ENCODE assay signal across 17 cellular contexts in genomic region chr15:76935620-76936019, GRCh38. TPM values are rescaled to one million over a fixed set of nuclear protein-coding genes. Genes with fewer than 3 reads are reported as not detected.
DNase-seq lines count a peak whose midpoint lies in the region; ATAC-seq, FAIRE-seq and TF ChIP-seq lines count a peak whose summit lies in the region.
"Had no signal": no experiment of that assay in that cellular context is flagged by ENCODE, and none has a peak within 500 bp of the region (broad histone marks: within the 10 kb centered on the region; RNA-seq: fewer than 3 reads in every experiment).

No MANE protein-coding gene starts in this region.

- DNase-seq in NCI-H146 (lab: John Stamatoyannopoulos, UW) (peak; percentile 11), NCI-H146 treated with DMSO at 0.1 percent for 48 hours (lab: John Stamatoyannopoulos, UW; ENCODE audit: unreplicated experiment) (no peak), GM13977 (ENCODE audit: low spot score) (peak; percentile 73), RCC 7860 (ENCODE audit: low spot score) (peak; percentile 44), nephron progenitor cell (no peak), breast epithelium (ENCODE audit: low spot score in 2 of 2) (no peak), foreskin keratinocyte (no peak)
- DNase-seq in CD8-positive, alpha-beta memory T cell: no peak
- DNase-seq: Calu3, KG1, mesendoderm, NCI-H187 treated with DMSO at 0.1 percent for 48 hours, testis had no signal

- peak overlapping the region; percentile 60 for H3K4me3 Mint-ChIP-seq in nephron progenitor cell
- peak overlapping the region in 1 of 7 donors; percentile 67 for H3K4me3 Mint-ChIP-seq in CD8-positive, alpha-beta memory T cell

- CTCF ChIA-PET in CD8-positive, alpha-beta memory T cell (lab: Charles Lee): no interaction called here

- intact Hi-C loops in breast epithelium (cut with DNase I; ENCODE audit: low total_unique reads): no loop called here

- no peak overlapping the region for H3K4me3 ChIP-seq in breast epithelium
- no peak overlapping the region for H3K4me3 ChIP-seq in CD8-positive, alpha-beta memory T cell (ENCODE audit: low read length)
- H3K4me3 ChIP-seq: ascending aorta, testis had no signal

- H3K27me3 ChIP-seq in breast epithelium (no peaks in the 10 kb centered on the region), foreskin keratinocyte (no peaks in the 10 kb centered on the region)
- H3K27me3 ChIP-seq in CD8-positive, alpha-beta memory T cell (ENCODE audit: insufficient read depth, low read length, poor library complexity, severe bottlenecking): no peaks in the 10 kb centered on the region
- H3K27me3 ChIP-seq: ascending aorta, testis had no signal

- TF ChIP-seq CTCF in GM13977 (IDR thresholded peaks at IDR 0.05; ENCODE audit: extremely low read depth, insufficient read depth, missing control alignments): no peak
- TF ChIP-seq CTCF in nephron progenitor cell (IDR thresholded peaks at IDR 0.05): no peak
- TF ChIP-seq CTCF in breast epithelium (IDR thresholded peaks at IDR 0.05): no peak
- TF ChIP-seq CTCF in foreskin keratinocyte (conservative IDR thresholded peaks at IDR 0.05): no peak

- no peak for TF ChIP-seq POLR2A in breast epithelium (IDR thresholded peaks at IDR 0.05)

- peaks cover 65% of the 10 kb centered on the region for H3K36me3 Mint-ChIP-seq in nephron progenitor cell (ENCODE audit: low read depth)
- H3K36me3 Mint-ChIP-seq in CD8-positive, alpha-beta memory T cell: peaks cover 4 to 59% (median 10%) of the 10 kb centered on the region in 3 donors

- H3K9me3 Mint-ChIP-seq in nephron progenitor cell: no peaks in the 10 kb centered on the region
- no peaks in the 10 kb centered on the region for H3K9me3 Mint-ChIP-seq in CD8-positive, alpha-beta memory T cell

- in situ Hi-C loops in GM13977 (cut with MboI; ENCODE audit: low pct_unique_long_range_greater_than_20kb, low sequenced_read_pairs, unreplicated experiment): no loop called here

- no peak overlapping the region for H3K27ac Mint-ChIP-seq in nephron progenitor cell
- H3K27ac Mint-ChIP-seq in CD8-positive, alpha-beta memory T cell: no peak overlapping the region

- H3K4me1 ChIP-seq in breast epithelium (no peaks in the 10 kb centered on the region), foreskin keratinocyte (no peaks in the 10 kb centered on the region)
- H3K4me1 ChIP-seq in CD8-positive, alpha-beta memory T cell (ENCODE audit: insufficient read depth, low read length): peaks cover 18% of the 10 kb centered on the region
- H3K4me1 ChIP-seq: ascending aorta, parathyroid adenoma had no signal

- POLR2A ChIA-PET in CD8-positive, alpha-beta memory T cell (lab: Charles Lee): no interaction called here

- H3K27me3 Mint-ChIP-seq in nephron progenitor cell (ENCODE audit: low read depth, poor library complexity): no peaks in the 10 kb centered on the region
- H3K27me3 Mint-ChIP-seq in CD8-positive, alpha-beta memory T cell: no peaks in the 10 kb centered on the region

- no peak overlapping the region for H3K27ac ChIP-seq in breast epithelium
- H3K27ac ChIP-seq in foreskin keratinocyte: no peak overlapping the region
- H3K27ac ChIP-seq in CD8-positive, alpha-beta memory T cell (ENCODE audit: low read depth, low read length): no peak overlapping the region
- H3K27ac ChIP-seq: ascending aorta, parathyroid adenoma, testis had no signal

- H3K9me3 ChIP-seq in breast epithelium: no peaks in the 10 kb centered on the region
- H3K9me3 ChIP-seq in CD8-positive, alpha-beta memory T cell (ENCODE audit: low read length): no peaks in the 10 kb centered on the region
- H3K9me3 ChIP-seq: ascending aorta, testis had no signal

- ATAC-seq in foreskin keratinocyte: no peak
- ATAC-seq: SK-N-SH treated with all-trans-retinoic acid at 6 μM for 48 hours had no signal

- no peaks in the 10 kb centered on the region for H3K36me3 ChIP-seq in breast epithelium
- peaks cover 4% of the 10 kb centered on the region for H3K36me3 ChIP-seq in CD8-positive, alpha-beta memory T cell (ENCODE audit: insufficient read depth, low read length)

- FAIRE-seq in RCC 7860 (lab: Jason Lieb, UNC): peak; percentile 53
- FAIRE-seq: A204.1 had no signal

- H3K4me1 Mint-ChIP-seq in nephron progenitor cell: peaks cover 42% of the 10 kb centered on the region
- peaks cover 29 to 41% (median 38%) of the 10 kb centered on the region in 3 donors for H3K4me1 Mint-ChIP-seq in CD8-positive, alpha-beta memory T cell

RNA-seq across cellular contexts. Expression of gene RCN2, which starts 4.1 kb away (rescaled TPM):
- 10 to 100 TPM; 40.6 to 47.2 (median 46.2) TPM for total RNA-seq in breast epithelium
- total RNA-seq in foreskin keratinocyte: 62.5 and 71.1 TPM in 2 replicates
- polyA plus RNA-seq in foreskin keratinocyte: 53.1 and 66.2 TPM in 2 replicates
- 10 to 100 TPM; 35.9 to 37.1 TPM for total RNA-seq in CD8-positive, alpha-beta memory T cell
- polyA plus RNA-seq in CD8-positive, alpha-beta memory T cell: 54.2 TPM

RNA-seq across cellular contexts. Expression of gene SCAPER, which starts 30.5 kb away (rescaled TPM):
- total RNA-seq in breast epithelium (10 to 100 TPM; 19.5 to 49.8 (median 28.5) TPM), foreskin keratinocyte (5.4 and 6.7 TPM in 2 replicates)
- 2.9 and 3.5 TPM in 2 replicates for polyA plus RNA-seq in foreskin keratinocyte
- total RNA-seq in CD8-positive, alpha-beta memory T cell: 10 to 100 TPM; 15.5 to 16.0 TPM
- 26.6 TPM for polyA plus RNA-seq in CD8-positive, alpha-beta memory T cell

RNA-seq across cellular contexts. Expression of gene PSTPIP1, which starts 59.3 kb away (rescaled TPM):
- total RNA-seq in breast epithelium (10 to 100 TPM in 1 of 3 donors, 1 to 10 TPM in 2; 2.6 to 11.0 (median 3.9) TPM), foreskin keratinocyte (6.6 and 7.1 TPM in 2 replicates)
- 5.4 and 7.0 TPM in 2 replicates for polyA plus RNA-seq in foreskin keratinocyte
- 100 to 1,000 TPM; 123 to 127 TPM for total RNA-seq in CD8-positive, alpha-beta memory T cell
- polyA plus RNA-seq in CD8-positive, alpha-beta memory T cell: 83.1 TPM
- total RNA-seq: Calu3 had no signal

Comparison
In these comparisons a context has a peak if more than half of its experiments do, and no peak if none do; other contexts are left out.
1. DNase-seq: peak in NCI-H146 (single experiment), GM13977 (single experiment) and RCC 7860 (single experiment); none in NCI-H146 treated with DMSO at 0.1 percent for 48 hours (single experiment), nephron progenitor cell (single experiment), breast epithelium (0 of 2), foreskin keratinocyte (0 of 2) and CD8-positive, alpha-beta memory T cell (0 of 5).
2. RNA of gene PSTPIP1, which starts 59.3 kb away (total RNA-seq): 123 to 127 TPM in CD8-positive, alpha-beta memory T cell; 6.6 to 7.1 TPM in foreskin keratinocyte and 2.6 to 11.0 TPM in breast epithelium; every median in the first group is over 10 times any median in the second.